In genomic region chr2:46160326-46160725, GRCh38 we compare ENCODE assay signal across 22 cellular contexts.
"Had no signal": no experiment of that assay in that cellular context is flagged by ENCODE, and none has a peak within 500 bp of the region (broad histone marks: within the 10 kb centered on the region; RNA-seq: fewer than 3 reads in every experiment).

No MANE protein-coding gene starts in this region.

- H3K9me3 ChIP-seq: MG63, SK-N-SH had no signal

- H3K27me3 ChIP-seq: MG63 had no signal

- H3K4me2 ChIP-seq: SK-N-SH had no signal

- H3K9ac ChIP-seq: SK-N-SH had no signal

- DNase-seq: Karpas-422, MG63, NCI-H1092, NCI-H1105 treated with DMSO at 0.1 percent for 48 hours, NCI-H1417 treated with DMSO at 0.1 percent for 48 hours, NCI-H146, NCI-H1694 treated with DMSO at 0.1 percent for 48 hours, NCI-H1930, NCI-H2081, NCI-H2107, NCI-H2227 treated with DMSO at 0.1 percent for 48 hours, NCI-H510A, NCI-H524 treated with DMSO at 0.1 percent for 48 hours, NCI-H69, NCI-H774, Right ventricle myocardium superior, RPMI8226, SIG-M5, SK-N-SH, SW 1271 had no signal

- ATAC-seq: HepG2 had no signal

- FAIRE-seq: HepG2, RCC 7860 had no signal

- H3K4me3 ChIP-seq: MG63 had no signal
